Comparison of ENCODE assay signal across 19 cellular contexts in the genomic region with DNA sequence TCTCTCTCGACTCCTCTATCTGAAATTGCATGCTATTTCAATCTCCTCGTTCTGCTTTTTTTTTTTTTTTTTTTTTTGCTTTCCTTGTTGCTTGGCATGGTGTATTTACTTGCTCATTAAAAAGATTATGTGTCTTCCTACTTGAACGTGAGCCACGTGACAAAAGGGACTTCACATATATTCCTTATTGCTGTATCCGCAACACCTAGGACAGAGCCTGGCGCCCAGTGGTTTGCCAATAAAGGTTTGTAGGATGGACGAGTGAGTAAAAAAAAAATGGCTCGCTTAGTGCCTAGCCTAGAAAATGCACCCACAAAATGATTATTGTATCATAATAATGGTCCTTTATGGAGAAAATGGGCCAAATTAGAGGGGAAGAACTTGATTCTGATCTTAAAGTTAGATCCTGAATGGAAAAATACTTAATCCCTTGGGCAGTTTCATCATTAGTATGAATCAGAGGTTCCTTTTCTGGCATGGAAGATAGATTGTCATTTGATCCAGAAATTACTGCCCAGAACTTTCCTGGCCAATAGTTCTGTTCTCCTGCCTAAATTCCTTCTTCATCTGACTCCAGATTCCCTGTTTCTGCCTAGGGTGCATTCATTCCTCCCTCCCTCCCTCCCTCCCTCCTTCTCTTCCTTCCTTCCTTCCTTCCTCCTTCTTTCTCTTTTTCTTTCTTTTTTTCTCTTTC. TPM values are rescaled to one million over a fixed set of nuclear protein-coding genes. Genes with fewer than 3 reads are reported as not detected.
DNase-seq lines count a peak whose midpoint lies in the region; ATAC-seq lines count a peak whose summit lies in the region.
"Had no signal": no experiment of that assay in that cellular context is flagged by ENCODE, and none has a peak within 500 bp of the region (broad histone marks: within the 10 kb centered on the region; RNA-seq: fewer than 3 reads in every experiment).

No MANE protein-coding gene starts in this region.

- peaks cover 0 to 2% (median 0%) of the 10 kb centered on the region in 8 donors for H3K9me3 Mint-ChIP-seq in CD4-positive, alpha-beta memory T cell
- H3K9me3 Mint-ChIP-seq: naive B cell had no signal

- no peaks in the 10 kb centered on the region for H3K27me3 ChIP-seq in aorta (ENCODE audit: control insufficient read depth in 1 of 2, insufficient read depth in 2 of 2, low read length in 1 of 2)
- H3K27me3 ChIP-seq in CD4-positive, alpha-beta memory T cell (ENCODE audit: insufficient read depth, low read length), result no peaks in the 10 kb centered on the region
- H3K27me3 ChIP-seq: thyroid gland had no signal

- 56 to 60% methylated on average over 8 of the region's 8 CpGs for WGBS in aorta, 2 donors

- DNase-seq in Right ventricle myocardium inferior (ENCODE audit: missing footprints), result no peak
- DNase-seq in cardiac septum (ENCODE audit: low spot score), result no peak
- DNase-seq in fibroblast of peridontal ligament (ENCODE audit: extremely low read depth), result peak; percentile 84
- DNase-seq in mesenteric fat pad (ENCODE audit: low spot score), result peak; percentile 1
- DNase-seq in aorta, result no peak
- no peak for DNase-seq in T-helper 9 cell
- DNase-seq in CD4-positive, alpha-beta memory T cell, result no peak
- DNase-seq: 8988T; activated CD4-positive, alpha-beta T cell treated with anti-CD3 and anti-CD28 coated beads, Interleukin-2, amount 50 U/mL, for 48 hours; caudate nucleus; naive B cell; NCI-H1417; NCI-H510A treated with DMSO at 0.1 percent for 48 hours; RPMI8226; T1000; thyroid gland had no signal

- intact Hi-C loops in Right ventricle myocardium inferior (cut with DNase I) (no loop called here), cardiac septum (cut with DNase I) (no loop called here), aorta (cut with DNase I) (no loop called here)
- intact Hi-C loops in CD4-positive, alpha-beta memory T cell (cut with micrococcal nuclease), result no loop called here

- no peak overlapping the region for H3K4me3 ChIP-seq in aorta (ENCODE audit: low read length in 2 of 2)
- no peak overlapping the region for H3K4me3 ChIP-seq in CD4-positive, alpha-beta memory T cell (ENCODE audit: low read length in 2 of 2)
- H3K4me3 ChIP-seq: smooth muscle cell, thyroid gland had no signal

- H3K4me1 ChIP-seq in aorta (ENCODE audit: control insufficient read depth in 1 of 2, insufficient read depth in 2 of 2, low read length in 2 of 2), result no peaks in the 10 kb centered on the region
- peaks cover 12% of the 10 kb centered on the region for H3K4me1 ChIP-seq in CD4-positive, alpha-beta memory T cell (ENCODE audit: insufficient read depth, low read length)
- H3K4me1 ChIP-seq: thyroid gland had no signal

- H3K36me3 Mint-ChIP-seq in CD4-positive, alpha-beta memory T cell, result no peaks in the 10 kb centered on the region
- H3K36me3 Mint-ChIP-seq: naive B cell had no signal

- POLR2A ChIA-PET in CD4-positive, alpha-beta memory T cell (lab: Charles Lee; ENCODE audit: partially characterized antibody), result interaction anchor here (0.6 kb wide), 1 partner anchor 80 kb away, joined by 3 read pairs; no protein-coding TSS in a partner anchor

- no peak overlapping the region for H3K27ac ChIP-seq in aorta (ENCODE audit: low read depth in 1 of 2, low read length in 2 of 2)
- no peak overlapping the region for H3K27ac ChIP-seq in CD4-positive, alpha-beta memory T cell (ENCODE audit: low read depth, low read length)
- H3K27ac ChIP-seq: epithelial cell of prostate, thyroid gland had no signal

- peaks cover 5 to 13% (median 6%) of the 10 kb centered on the region in 4 donors for H3K4me1 Mint-ChIP-seq in CD4-positive, alpha-beta memory T cell
- H3K4me1 Mint-ChIP-seq: naive B cell had no signal

- H3K9me3 ChIP-seq in aorta (ENCODE audit: control insufficient read depth, low read length), result no peaks in the 10 kb centered on the region
- no peaks in the 10 kb centered on the region for H3K9me3 ChIP-seq in CD4-positive, alpha-beta memory T cell (ENCODE audit: control insufficient read depth in 1 of 2, low read length in 2 of 2)
- H3K9me3 ChIP-seq: thyroid gland had no signal

- CTCF ChIA-PET in CD4-positive, alpha-beta memory T cell (lab: Charles Lee; ENCODE audit: partially characterized antibody), result interaction anchor here (1.2 kb wide), 1 partner anchor 11 kb away, joined by 3 read pairs; no protein-coding TSS in a partner anchor

- ATAC-seq in Right ventricle myocardium inferior (peak; percentile 74), aorta (ENCODE audit: low FRiP score) (peak; percentile 68), GM18861 (IDR thresholded peaks at IDR 0.05; ENCODE audit: unreplicated experiment) (no peak)

- H3K27ac Mint-ChIP-seq in CD4-positive, alpha-beta memory T cell, result no peak overlapping the region

- peaks cover 3 to 8% of the 10 kb centered on the region in 2 donors for H3K27me3 Mint-ChIP-seq in CD4-positive, alpha-beta memory T cell

- no peak overlapping the region for H3K4me3 Mint-ChIP-seq in CD4-positive, alpha-beta memory T cell
- H3K4me3 Mint-ChIP-seq: naive B cell had no signal

- H3K36me3 ChIP-seq in aorta (ENCODE audit: control insufficient read depth in 1 of 2, insufficient read depth in 2 of 2, low read length in 1 of 2), result no peaks in the 10 kb centered on the region
- no peaks in the 10 kb centered on the region for H3K36me3 ChIP-seq in CD4-positive, alpha-beta memory T cell (ENCODE audit: insufficient read depth, low read length)
- H3K36me3 ChIP-seq: thyroid gland had no signal

RNA-seq across cellular contexts. Expression of gene TMEM220, which starts 13.6 kb away (rescaled TPM):
- 9.8 TPM for total RNA-seq in Right ventricle myocardium inferior
- 3.7 TPM for total RNA-seq in cardiac septum
- total RNA-seq in mesenteric fat pad, result 20.8 TPM
- 10 to 100 TPM; 15.4 to 17.4 TPM for total RNA-seq in aorta
- 10 to 100 TPM in 1 of 2 donors, 1 to 10 TPM in 1; 8.1 to 10.6 TPM for polyA plus RNA-seq in aorta
- total RNA-seq in CD4-positive, alpha-beta memory T cell, result 1 to 10 TPM; 1.8 to 3.0 TPM
- polyA plus RNA-seq in CD4-positive, alpha-beta memory T cell, result 1 to 10 TPM; 2.8 to 3.5 TPM

RNA-seq across cellular contexts. Expression of gene ADPRM, which starts 46.1 kb away (rescaled TPM):
- total RNA-seq in Right ventricle myocardium inferior (3.8 TPM), cardiac septum (4.4 TPM), mesenteric fat pad (6.8 TPM), aorta (10 to 100 TPM; 10.3 to 14.1 TPM)
- polyA plus RNA-seq in aorta, result 10 to 100 TPM in 1 of 2 donors, 1 to 10 TPM in 1; 8.9 to 12.1 TPM
- 10 to 100 TPM; 45.5 to 46.7 TPM for total RNA-seq in CD4-positive, alpha-beta memory T cell
- polyA plus RNA-seq in CD4-positive, alpha-beta memory T cell, result 10 to 100 TPM; 50.0 to 55.0 TPM

RNA-seq across cellular contexts. Expression of gene SCO1, which starts 46.1 kb away (rescaled TPM):
- total RNA-seq in Right ventricle myocardium inferior (30.9 TPM), cardiac septum (36.3 TPM), mesenteric fat pad (42.9 TPM), aorta (10 to 100 TPM; 22.8 to 24.4 TPM)
- polyA plus RNA-seq in aorta, result 10 to 100 TPM in 1 of 2 donors, 1 to 10 TPM in 1; 9.5 to 10.1 TPM
- 10 to 100 TPM; 26.0 to 26.1 TPM for total RNA-seq in CD4-positive, alpha-beta memory T cell
- 10 to 100 TPM; 12.9 to 20.2 TPM for polyA plus RNA-seq in CD4-positive, alpha-beta memory T cell

Comparison
In these comparisons a context has a peak if more than half of its experiments do, and no peak if none do; other contexts are left out.
1. DNase-seq: peak in fibroblast of peridontal ligament (single experiment) and mesenteric fat pad (single experiment); none in Right ventricle myocardium inferior (single experiment), cardiac septum (single experiment), aorta (0 of 2), T-helper 9 cell (single experiment) and CD4-positive, alpha-beta memory T cell (0 of 5).